Comparison of ENCODE assay signal across 16 cellular contexts in genomic region chr19:18742324-18742723, GRCh38. TPM values are rescaled to one million over a fixed set of nuclear protein-coding genes. Genes with fewer than 3 reads are reported as not detected.
"Had no signal": no experiment of that assay in that cellular context is flagged by ENCODE, and none has a peak within 500 bp of the region (broad histone marks: within the 10 kb centered on the region; RNA-seq: fewer than 3 reads in every experiment).

No MANE protein-coding gene starts in this region.

- H3K27ac ChIP-seq: heart right ventricle, neutrophil, spleen had no signal

- DNase-seq: activated CD4-positive, alpha-beta memory T cell treated with anti-CD3 and anti-CD28 coated beads, Interleukin-2, amount 10 ng/mL, durations not matched to agents 7 days and 5 days; activated naive CD4-positive, alpha-beta T cell; activated naive CD8-positive, alpha-beta T cell treated with anti-CD3 and anti-CD28 coated beads, Interleukin-2, amount 50 U/mL, for 24 hours; activated T-cell treated with anti-CD3 and anti-CD28 coated beads, Interleukin-2, amount 50 U/mL, for 72 hours; caudate nucleus; cortex of kidney; effector memory CD4-positive, alpha-beta T cell; naive B cell; spleen; stimulated activated CD4-positive, alpha-beta T cell treated with anti-CD3 and anti-CD28 coated beads, Interleukin-1b, Interleukin-23, amount 100 ng/mL, for 48 hours; stimulated activated naive B cell treated with anti-CD40 and anti-IgM and Interleukin-4, amounts not matched to agents 10 μg/mL and 1 μg/mL and 100 μg/mL, for 72 hours; T-helper 2 cell had no signal

- H3K36me3 ChIP-seq: heart right ventricle, neutrophil had no signal

- H3K9me3 ChIP-seq: heart right ventricle, neutrophil, spleen had no signal

- H3K27me3 ChIP-seq: heart right ventricle, neutrophil, spleen had no signal

- ATAC-seq: activated naive CD8-positive, alpha-beta T cell treated with anti-CD3 and anti-CD28 coated beads, Interleukin-2, amount 50 U/mL, for 24 hours; activated T-cell treated with anti-CD3 and anti-CD28 coated beads, Interleukin-2, amount 50 U/mL, for 72 hours; stimulated activated naive B cell treated with anti-CD40 and anti-IgM and Interleukin-4, amounts not matched to agents 10 μg/mL and 1 μg/mL and 100 μg/mL, for 72 hours had no signal

- H3K4me3 ChIP-seq: spleen had no signal

RNA-seq across cellular contexts. Expression of gene COMP, which starts 48.8 kb away (rescaled TPM):
- total RNA-seq: activated CD4-positive, alpha-beta memory T cell treated with anti-CD3 and anti-CD28 coated beads, Interleukin-2, amount 10 ng/mL, durations not matched to agents 7 days and 5 days; activated T-cell treated with anti-CD3 and anti-CD28 coated beads, Interleukin-2, amount 50 U/mL, for 72 hours; frontal cortex; spleen had no signal
- polyA plus RNA-seq: keratinocyte had no signal
